ENCODE assay signal across 20 cellular contexts in the genomic region with DNA sequence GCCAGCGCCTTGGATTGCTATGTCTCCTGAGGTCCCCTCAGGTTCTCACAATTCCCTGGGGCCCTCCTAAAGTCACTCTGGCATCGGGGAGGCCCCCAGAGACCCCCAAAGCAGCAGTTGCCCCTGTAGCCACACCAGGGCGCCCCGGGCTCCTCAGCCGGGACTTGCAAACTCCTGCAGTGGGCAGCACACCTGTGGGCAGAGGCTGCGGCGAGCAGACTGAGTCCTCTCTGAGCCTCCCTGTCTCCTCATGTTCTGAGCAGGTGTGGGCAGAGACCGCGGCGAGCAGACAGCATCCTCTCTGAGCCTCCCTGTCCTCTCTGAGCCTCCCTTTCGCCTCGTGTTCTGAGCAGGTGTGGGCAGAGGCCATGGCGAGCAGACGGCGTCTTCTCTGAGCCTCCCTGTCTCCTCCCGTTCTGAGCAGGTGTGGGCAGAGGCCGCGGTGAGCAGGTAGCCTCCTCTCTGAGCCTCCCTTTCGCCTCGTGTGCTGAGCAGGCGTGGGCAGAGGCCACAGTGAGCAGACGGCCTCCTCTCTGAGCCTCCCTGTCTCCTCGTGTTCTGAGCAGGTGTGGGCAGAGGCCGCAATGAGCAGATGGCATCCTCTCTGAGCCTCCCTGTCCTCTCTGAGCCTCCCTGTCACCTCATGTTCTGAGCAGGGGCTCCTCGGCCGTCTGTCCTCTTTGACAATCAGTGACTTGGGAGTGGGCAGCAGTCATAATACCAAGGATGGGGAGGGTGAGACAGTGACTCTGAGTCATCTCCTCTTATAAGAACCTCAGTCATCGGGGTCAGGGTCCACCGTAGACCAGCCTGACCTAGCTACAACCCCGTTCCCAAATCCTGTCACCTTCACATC.
"Had no signal": no experiment of that assay in that cellular context is flagged by ENCODE, and none has a peak within 500 bp of the region (broad histone marks: within the 10 kb centered on the region; RNA-seq: fewer than 3 reads in every experiment).

No MANE protein-coding gene starts in this region.

- H3K36me3 ChIP-seq: MG63, SJCRH30 had no signal

- DNase-seq: IMR-90, Karpas-422, KG1, MG63, NCI-H1105 treated with DMSO at 0.1 percent for 48 hours, NCI-H1417 treated with DMSO at 0.1 percent for 48 hours, NCI-H1694 treated with DMSO at 0.1 percent for 48 hours, NCI-H1930, NCI-H2081, NCI-H2171, NCI-H226, NCI-H446, NCI-H510A, NCI-H524 treated with DMSO at 0.1 percent for 48 hours, NCI-H774, SHP77 treated with DMSO at 0.1 percent for 48 hours had no signal

- H3K27me3 ChIP-seq: MG63, SJCRH30 had no signal

- H3K27ac ChIP-seq: SJCRH30 had no signal

- FAIRE-seq: HepG2 had no signal

- ATAC-seq: HepG2, Right ventricle myocardium inferior, SK-N-SH treated with all-trans-retinoic acid at 6 μM for 48 hours had no signal

- H3K9me3 ChIP-seq: MG63, SJCRH30 had no signal

- H3K4me1 ChIP-seq: SJCRH30 had no signal

- H3K4me3 ChIP-seq: MG63, SJCRH30 had no signal
